In genomic region chr2:240873805-240874714, GRCh38 we compare ENCODE assay signal across 1 cellular context.
TF ChIP-seq lines count a peak whose summit lies in the region.

No MANE protein-coding gene starts in this region.

TF ChIP-seq in liver, 16 proteins besides CTCF, POLR2A, EP300 and RAD21 (continued from another document):
- TF ChIP-seq REST (IDR thresholded peaks at IDR 0.05) (no peak), MAX (IDR thresholded peaks at IDR 0.05) (peak; percentile 86), NR2F2 (IDR thresholded peaks at IDR 0.05) (no peak), FOXA2 (IDR thresholded peaks at IDR 0.05) (peak; percentile 19), EGR1 (IDR thresholded peaks at IDR 0.05; ENCODE audit: low read depth in 2 of 2) (peak in 1 of 2 donors; percentile 72), HNF4G (IDR thresholded peaks at IDR 0.05) (peak; percentile 82), GABPA (IDR thresholded peaks at IDR 0.05 in 1 of 2, conservative IDR thresholded peaks at IDR 0.05 in 1 of 2) (peak in 1 of 2 donors; percentile 63), HNF4A (conservative IDR thresholded peaks at IDR 0.05) (peak; percentile 88 to 93), ATF3 (IDR thresholded peaks at IDR 0.05) (no peak)
